In genomic region chr11:104005234-104005855, GRCh38 we compare ENCODE assay signal across 1 cellular context.
TF ChIP-seq lines count a peak whose summit lies in the region.

No MANE protein-coding gene starts in this region.

TF ChIP-seq in A549, 52 proteins besides CTCF, POLR2A, EP300 and RAD21 (continued from another document):
- TF ChIP-seq, protein P1, sequence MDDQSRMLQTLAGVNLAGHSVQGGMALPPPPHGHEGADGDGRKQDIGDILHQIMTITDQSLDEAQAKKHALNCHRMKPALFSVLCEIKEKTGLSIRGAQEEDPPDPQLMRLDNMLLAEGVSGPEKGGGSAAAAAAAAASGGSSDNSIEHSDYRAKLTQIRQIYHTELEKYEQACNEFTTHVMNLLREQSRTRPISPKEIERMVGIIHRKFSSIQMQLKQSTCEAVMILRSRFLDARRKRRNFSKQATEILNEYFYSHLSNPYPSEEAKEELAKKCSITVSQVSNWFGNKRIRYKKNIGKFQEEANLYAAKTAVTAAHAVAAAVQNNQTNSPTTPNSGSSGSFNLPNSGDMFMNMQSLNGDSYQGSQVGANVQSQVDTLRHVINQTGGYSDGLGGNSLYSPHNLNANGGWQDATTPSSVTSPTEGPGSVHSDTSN (IDR thresholded peaks at IDR 0.05) = no peak
- TF ChIP-seq EHF (CRISPR knock-in tag; IDR thresholded peaks at IDR 0.05) (no peak), CHD4 (IDR thresholded peaks at IDR 0.05; ENCODE audit: borderline replicate concordance) (no peak), NR3C1 (IDR thresholded peaks at IDR 0.05) (no peak)
